Comparison of ENCODE assay signal across 17 cellular contexts in the genomic region with DNA sequence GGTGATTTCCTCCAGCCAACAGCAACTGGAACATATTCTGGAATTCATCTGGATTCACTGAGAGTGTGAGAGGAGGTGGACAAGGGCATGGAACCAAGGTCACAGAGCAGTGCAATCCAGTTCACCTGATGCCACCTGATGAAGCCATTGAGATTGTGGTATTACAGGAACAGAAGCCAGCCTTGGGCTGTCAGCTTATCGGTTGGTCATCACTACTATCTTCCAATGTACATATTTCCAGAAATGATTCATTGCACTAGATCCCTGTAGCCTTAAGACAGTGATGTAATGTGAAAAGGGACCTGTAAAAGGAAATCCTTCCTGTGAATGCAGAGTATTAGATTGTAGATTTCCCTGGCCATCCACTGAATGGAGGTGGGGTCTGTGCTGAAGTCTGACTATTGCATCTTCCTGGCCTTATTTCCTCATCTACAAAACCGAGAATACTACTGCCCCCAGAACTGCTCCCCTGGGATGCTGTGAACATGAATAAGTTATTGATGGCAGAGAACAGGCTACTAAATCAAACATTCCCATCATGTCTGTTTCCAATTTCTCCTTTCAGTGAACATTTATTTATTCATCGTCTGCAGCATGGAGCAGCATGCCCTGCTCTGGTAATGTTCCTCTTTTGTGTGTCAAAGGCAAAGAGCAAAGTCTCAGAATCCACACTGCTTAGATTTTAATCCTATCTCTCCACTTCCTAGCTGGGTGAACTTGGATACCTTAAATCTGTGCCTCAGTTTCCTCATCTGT. TPM values are rescaled to one million over a fixed set of nuclear protein-coding genes. Genes with fewer than 3 reads are reported as not detected.
DNase-seq lines count a peak whose midpoint lies in the region; ATAC-seq, FAIRE-seq and TF ChIP-seq lines count a peak whose summit lies in the region.
"Had no signal": no experiment of that assay in that cellular context is flagged by ENCODE, and none has a peak within 500 bp of the region (broad histone marks: within the 10 kb centered on the region; RNA-seq: fewer than 3 reads in every experiment).

No MANE protein-coding gene starts in this region.

- H3K9me3 ChIP-seq in RWPE2 (ENCODE audit: severe bottlenecking) = no peaks in the 10 kb centered on the region
- no peaks in the 10 kb centered on the region for H3K9me3 ChIP-seq in osteoblast (ENCODE audit: low read depth, low read length)

- ATAC-seq in RWPE2 (ENCODE audit: low read depth) (peak; percentile 94), HG02763 (IDR thresholded peaks at IDR 0.05; ENCODE audit: unreplicated experiment) (no peak)
- ATAC-seq: left ventricle myocardium superior; naive thymus-derived CD4-positive, alpha-beta T cell had no signal

- H3K27ac ChIP-seq in RWPE2 (ENCODE audit: poor library complexity, severe bottlenecking) (no peak overlapping the region), osteoblast (ENCODE audit: low read depth, low read length) (peak overlapping the region; percentile 6)

- no peak for TF ChIP-seq CTCF in RWPE2 (IDR thresholded peaks at IDR 0.05; ENCODE audit: poor library complexity, severe bottlenecking)
- no peak for TF ChIP-seq CTCF in osteoblast (IDR thresholded peaks at IDR 0.05; ENCODE audit: extremely low read depth, low read depth, low read length)

- H3K27me3 ChIP-seq in RWPE2 (ENCODE audit: insufficient read depth, poor library complexity, severe bottlenecking) (no peaks in the 10 kb centered on the region), osteoblast (ENCODE audit: insufficient read depth, low read length) (no peaks in the 10 kb centered on the region)

- FAIRE-seq in GM19239 (lab: Jason Lieb, UNC) = no peak

- no peaks in the 10 kb centered on the region for H3K79me2 ChIP-seq in osteoblast (ENCODE audit: insufficient read depth, low read length)

- H3K36me3 ChIP-seq in RWPE2 (ENCODE audit: low read depth) (no peaks in the 10 kb centered on the region), osteoblast (ENCODE audit: insufficient read depth, low read length) (no peaks in the 10 kb centered on the region)

- peaks cover 8% of the 10 kb centered on the region for H3K4me1 ChIP-seq in RWPE2 (ENCODE audit: insufficient read depth, poor library complexity, severe bottlenecking)
- peaks cover 15% of the 10 kb centered on the region for H3K4me1 ChIP-seq in osteoblast (ENCODE audit: insufficient read depth, low read length)

- H3K4me3 ChIP-seq in RWPE2 (ENCODE audit: severe bottlenecking) (no peak overlapping the region), osteoblast (ENCODE audit: insufficient read depth, low read length) (no peak overlapping the region)

- H2AFZ ChIP-seq in osteoblast (ENCODE audit: low read length) = no peak overlapping the region

- H3K4me2 ChIP-seq in osteoblast (ENCODE audit: insufficient read depth, low read length) = peak overlapping the region; percentile 15

- DNase-seq in EL (peak; percentile 73), RWPE2 (ENCODE audit: low spot score) (no peak), fibroblast of gingiva (ENCODE audit: low read depth) (peak; percentile 55), osteoblast (ENCODE audit: insufficient read length, low spot score, missing footprints) (no peak), NK-92 (lab: John Stamatoyannopoulos, UW; ENCODE audit: unreplicated experiment) (no peak), ecto neural progenitor cell (ENCODE audit: low spot score) (no peak), GM19239 (ENCODE audit: insufficient read length, low spot score) (no peak)
- DNase-seq: activated CD4-positive, alpha-beta T cell treated with anti-CD3 and anti-CD28 coated beads, Interleukin-2, amount 50 U/mL, for 1 hour; activated T-cell treated with anti-CD3 and anti-CD28 coated beads, Interleukin-2, amount 50 U/mL, for 24 hours; cortex of kidney; left ventricle myocardium superior; naive thymus-derived CD4-positive, alpha-beta T cell; NCI-H1417 treated with DMSO at 0.1 percent for 48 hours; NCI-H345; SHP77 treated with DMSO at 0.1 percent for 48 hours; stimulated activated CD4-positive, alpha-beta T cell treated with anti-CD3 and anti-CD28 coated beads, Interleukin-2, amount 100 ng/mL, for 24 hours had no signal

- no peaks in the 10 kb centered on the region for H4K20me1 ChIP-seq in osteoblast (ENCODE audit: insufficient read depth, low read length)

RNA-seq across cellular contexts. Expression of a gene that starts 47.4 kb away (rescaled TPM):
- 1,563 and 1,708 TPM in 2 replicates for total RNA-seq in osteoblast

Comparison
In these comparisons a context has a peak if more than half of its experiments do, and no peak if none do; other contexts are left out.
1. DNase-seq: peak in EL (single experiment) and fibroblast of gingiva (single experiment); none in RWPE2 (single experiment), osteoblast (single experiment), NK-92 (single experiment), ecto neural progenitor cell (single experiment) and GM19239 (single experiment).